Comparison of ENCODE assay signal across 2 cellular contexts in the genomic region with DNA sequence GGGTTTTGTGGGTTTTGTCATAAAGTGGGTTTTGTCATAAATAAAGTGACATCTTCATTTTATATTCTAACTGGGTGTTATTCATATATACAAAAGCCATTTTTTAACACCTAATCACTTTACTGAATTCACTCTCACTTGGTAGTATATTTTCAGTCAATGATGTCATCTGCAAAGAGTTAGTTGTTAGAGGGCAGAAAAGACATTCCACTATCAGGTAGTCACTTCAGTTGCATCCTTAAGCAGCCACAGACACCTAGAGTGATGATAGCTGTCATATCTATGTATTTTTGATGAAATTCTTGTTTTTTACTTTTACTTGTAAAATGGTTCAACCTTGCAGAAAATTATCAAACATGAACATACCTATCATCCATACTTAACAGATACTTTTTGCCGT.
TF ChIP-seq lines count a peak whose summit lies in the region.

No MANE protein-coding gene starts in this region.

TF ChIP-seq in SK-N-SH, 30 proteins besides CTCF, POLR2A, EP300 and RAD21 (continued from another document):
- TF ChIP-seq, protein P1, sequence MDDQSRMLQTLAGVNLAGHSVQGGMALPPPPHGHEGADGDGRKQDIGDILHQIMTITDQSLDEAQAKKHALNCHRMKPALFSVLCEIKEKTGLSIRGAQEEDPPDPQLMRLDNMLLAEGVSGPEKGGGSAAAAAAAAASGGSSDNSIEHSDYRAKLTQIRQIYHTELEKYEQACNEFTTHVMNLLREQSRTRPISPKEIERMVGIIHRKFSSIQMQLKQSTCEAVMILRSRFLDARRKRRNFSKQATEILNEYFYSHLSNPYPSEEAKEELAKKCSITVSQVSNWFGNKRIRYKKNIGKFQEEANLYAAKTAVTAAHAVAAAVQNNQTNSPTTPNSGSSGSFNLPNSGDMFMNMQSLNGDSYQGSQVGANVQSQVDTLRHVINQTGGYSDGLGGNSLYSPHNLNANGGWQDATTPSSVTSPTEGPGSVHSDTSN (IDR thresholded peaks at IDR 0.05), result peak; percentile 43

TF ChIP-seq in SK-N-SH treated with all-trans-retinoic acid at 6 μM for 48 hours, 23 proteins besides CTCF, POLR2A, EP300 and RAD21 (continued from another document):
- no peak for TF ChIP-seq PATZ1 (CRISPR knock-in tag; IDR thresholded peaks at IDR 0.05; ENCODE audit: borderline replicate concordance)
- TF ChIP-seq ARNTL (CRISPR knock-in tag; IDR thresholded peaks at IDR 0.05; ENCODE audit: borderline replicate concordance, low read depth), result no peak
- no peak for TF ChIP-seq TSHZ2 (CRISPR knock-in tag; IDR thresholded peaks at IDR 0.05)
- TF ChIP-seq CSDC2 (CRISPR knock-in tag; IDR thresholded peaks at IDR 0.05), result no peak
- no peak for TF ChIP-seq TOX (CRISPR knock-in tag; IDR thresholded peaks at IDR 0.05; ENCODE audit: borderline replicate concordance)
- TF ChIP-seq ESRRG (CRISPR knock-in tag; IDR thresholded peaks at IDR 0.05), result no peak
- no peak for TF ChIP-seq ZC3H10 (CRISPR knock-in tag; IDR thresholded peaks at IDR 0.05)
- TF ChIP-seq CREB5 (CRISPR knock-in tag; IDR thresholded peaks at IDR 0.05; ENCODE audit: low read depth), result no peak
- no peak for TF ChIP-seq GLIS3 (CRISPR knock-in tag; IDR thresholded peaks at IDR 0.05)
- TF ChIP-seq TCF4 (CRISPR knock-in tag; IDR thresholded peaks at IDR 0.05; ENCODE audit: borderline replicate concordance), result no peak
- no peak for TF ChIP-seq POU6F1 (CRISPR knock-in tag; IDR thresholded peaks at IDR 0.05; ENCODE audit: borderline replicate concordance, low read depth)
